ENCODE assay signal across 18 cellular contexts in genomic region chr6:6857528-6857927, GRCh38.
DNase-seq lines count a peak whose midpoint lies in the region; ATAC-seq, FAIRE-seq and TF ChIP-seq lines count a peak whose summit lies in the region.
"Had no signal": no experiment of that assay in that cellular context is flagged by ENCODE, and none has a peak within 500 bp of the region (broad histone marks: within the 10 kb centered on the region; RNA-seq: fewer than 3 reads in every experiment).

No MANE protein-coding gene starts in this region.

- H2BK15ac ChIP-seq in H1 (ENCODE audit: low read length), result no peak overlapping the region

- H3K56ac ChIP-seq in H1 (replicated peaks; ENCODE audit: insufficient read length, low read depth, low read length), result no peak overlapping the region

- no peak overlapping the region for H3K4me3 Mint-ChIP-seq in activated CD4-positive, alpha-beta memory T cell treated with anti-CD3 and anti-CD28 coated beads for 36 hours
- H3K4me3 Mint-ChIP-seq: endodermal cell had no signal

- intact Hi-C loops in sciatic nerve (cut with DNase I), result no loop called here
- intact Hi-C loops in activated CD4-positive, alpha-beta memory T cell treated with anti-CD3 and anti-CD28 coated beads for 36 hours (cut with micrococcal nuclease), result loop anchor here (2.0 to 10.0 kb wide), 5 partner anchors 19 to 229 kb away; no protein-coding TSS in a partner anchor

- peak overlapping the region in 2 of 10 experiments; percentile 6 to 46; a peak in 1 of 20 replicates for H3K4me3 ChIP-seq in BLaER1 treated with 17β-estradiol and CSF1 and Interleukin-3, amounts not matched to agents 10 nM and 100 nM
- H3K4me3 ChIP-seq in Peyer's patch (no peak overlapping the region), H1 (ENCODE audit: extremely low read depth in 1 of 4, insufficient read depth in 2 of 4, low read depth in 3 of 4, low read length in 4 of 4) (no peak overlapping the region)
- H3K4me3 ChIP-seq: pancreas, SJSA1 had no signal

- no peak overlapping the region for H4K91ac ChIP-seq in H1 (replicated peaks; ENCODE audit: insufficient read length, low read length)

- no peaks in the 10 kb centered on the region for H3K9me3 ChIP-seq in BLaER1 treated with 17β-estradiol and CSF1 and Interleukin-3, amounts not matched to agents 10 nM and 100 nM (replicated peaks in 1 of 11)
- H3K9me3 ChIP-seq in Peyer's patch (no peaks in the 10 kb centered on the region), H1 (ENCODE audit: insufficient read depth in 2 of 2, low read depth in 1 of 2, low read length in 1 of 2) (no peaks in the 10 kb centered on the region)
- H3K9me3 ChIP-seq: pancreas, SJSA1 had no signal

- H3K27me3 ChIP-seq in BLaER1 treated with 17β-estradiol and CSF1 and Interleukin-3, amounts not matched to agents 10 nM and 100 nM, result no peaks in the 10 kb centered on the region
- H3K27me3 ChIP-seq in Peyer's patch (no peaks in the 10 kb centered on the region), H1 (replicated peaks in 1 of 4; ENCODE audit: control insufficient read depth in 3 of 4, extremely low read depth in 1 of 4, insufficient read depth in 3 of 4, low read length in 3 of 4) (no peaks in the 10 kb centered on the region; a peak in 1 of 7 replicates)
- H3K27me3 ChIP-seq: pancreas, SJSA1 had no signal

- no peaks in the 10 kb centered on the region for H3K36me3 Mint-ChIP-seq in activated CD4-positive, alpha-beta memory T cell treated with anti-CD3 and anti-CD28 coated beads for 36 hours

- no peaks in the 10 kb centered on the region for H3K27me3 Mint-ChIP-seq in activated CD4-positive, alpha-beta memory T cell treated with anti-CD3 and anti-CD28 coated beads for 36 hours

- H3K79me2 ChIP-seq in H1 (ENCODE audit: control insufficient read depth in 1 of 2, insufficient read depth in 2 of 2, low read length in 2 of 2), result no peaks in the 10 kb centered on the region

- FAIRE-seq in H1 (lab: Jason Lieb, UNC), result no peak
- FAIRE-seq: pancreas had no signal

- no peak overlapping the region for H3K4ac ChIP-seq in H1 (replicated peaks; ENCODE audit: insufficient read length, low read depth, low read length)

- peaks cover 34 to 74% (median 41%) of the 10 kb centered on the region in 10 experiments for H3K4me1 ChIP-seq in BLaER1 treated with 17β-estradiol and CSF1 and Interleukin-3, amounts not matched to agents 10 nM and 100 nM
- H3K4me1 ChIP-seq in Peyer's patch (peaks cover 0 to 19% (median 5%) of the 10 kb centered on the region in 4 donors), H1 (replicated peaks in 1 of 4; ENCODE audit: control insufficient read depth in 3 of 4, insufficient read depth in 4 of 4, low read length in 3 of 4) (peaks cover 6 to 14% (median 11%) of the 10 kb centered on the region in 4 experiments)
- H3K4me1 ChIP-seq: SJSA1 had no signal

- POLR2A ChIA-PET in H1 (lab: Charles Lee; ENCODE audit: partially characterized antibody), result interaction anchor here (1.3 kb wide), 1 partner anchor 8 kb away, joined by 3 read pairs; no protein-coding TSS in a partner anchor
- POLR2A ChIA-PET in activated CD4-positive, alpha-beta memory T cell treated with anti-CD3 and anti-CD28 coated beads for 36 hours (lab: Charles Lee), result no interaction called here

- no peak overlapping the region for H4K8ac ChIP-seq in H1 (ENCODE audit: extremely low read depth, insufficient read depth, low read length)

- H3K36me3 ChIP-seq in BLaER1 treated with 17β-estradiol and CSF1 and Interleukin-3, amounts not matched to agents 10 nM and 100 nM, result no peaks in the 10 kb centered on the region
- no peaks in the 10 kb centered on the region for H3K36me3 ChIP-seq in Peyer's patch
- H3K36me3 ChIP-seq in H1 (ENCODE audit: control insufficient read depth in 2 of 4, insufficient read depth in 4 of 4, low read length in 3 of 4), result no peaks in the 10 kb centered on the region
- H3K36me3 ChIP-seq: pancreas, SJSA1 had no signal

- H3K27ac ChIP-seq in BLaER1 treated with 17β-estradiol and CSF1 and Interleukin-3, amounts not matched to agents 10 nM and 100 nM, result peak overlapping the region; percentile 55 to 91 (median 78); a peak in 19 of 22 replicates
- peak overlapping the region in 3 of 4 donors; percentile 63 to 77 (median 68) for H3K27ac ChIP-seq in Peyer's patch
- H3K27ac ChIP-seq in H1 (ENCODE audit: low read depth, low read length), result no peak overlapping the region
- H3K27ac ChIP-seq: SJSA1 had no signal

- peak overlapping the region; percentile 83 for H2AFZ ChIP-seq in H1 (ENCODE audit: low read length)

- H3K23ac ChIP-seq in H1 (ENCODE audit: insufficient read length), result no peak overlapping the region

- no peak for TF ChIP-seq EP300 in H1 (IDR thresholded peaks at IDR 0.05; ENCODE audit: borderline replicate concordance in 1 of 2, low read depth in 2 of 2, low read length in 2 of 2)

- 87% methylated on average over 5 of the region's 5 CpGs; no CpG with 5 or more reads in 1 of the 2 experiments for WGBS in H1 (ENCODE audit: extremely low coverage in 1 of 2, insufficient coverage in 1 of 2, insufficient read length in 1 of 2, insufficient replicate concordance in 2 of 2, low coverage in 1 of 2, low lambda C conversion rate in 2 of 2, missing lambda C conversion rate in 1 of 2), 2 experiments

- peak overlapping the region in 7 of 11 experiments; percentile 3 to 79 (median 68); a peak in 11 of 22 replicates for H3K9ac ChIP-seq in BLaER1 treated with 17β-estradiol and CSF1 and Interleukin-3, amounts not matched to agents 10 nM and 100 nM
- no peak overlapping the region; a peak in 1 of 7 replicates for H3K9ac ChIP-seq in H1 (replicated peaks in 1 of 4; ENCODE audit: extremely low read depth in 1 of 4, low read depth in 3 of 4, low read length in 3 of 4)

- H3K27ac Mint-ChIP-seq in activated CD4-positive, alpha-beta memory T cell treated with anti-CD3 and anti-CD28 coated beads for 36 hours, result no peak overlapping the region
- H3K27ac Mint-ChIP-seq: endodermal cell had no signal

- peak overlapping the region; percentile 83 to 97 (median 91) for H3K4me2 ChIP-seq in BLaER1 treated with 17β-estradiol and CSF1 and Interleukin-3, amounts not matched to agents 10 nM and 100 nM
- H3K4me2 ChIP-seq in H1 (ENCODE audit: insufficient read depth in 1 of 2, low read depth in 2 of 2, low read length in 2 of 2), result peak overlapping the region; percentile 50 to 52; a peak in 2 of 4 replicates

- no peak overlapping the region for H2BK120ac ChIP-seq in H1 (replicated peaks; ENCODE audit: low read depth, low read length)

- no peak for TF ChIP-seq RAD21 in H1 (IDR thresholded peaks at IDR 0.05 in 1 of 2, conservative IDR thresholded peaks at IDR 0.05 in 1 of 2; ENCODE audit: low read depth in 2 of 2, low read length in 2 of 2)

- no peaks in the 10 kb centered on the region; the same call in 1 of the 2 replicates for H3K23me2 ChIP-seq in H1 (ENCODE audit: low read depth, low read length)

- H3K9me3 Mint-ChIP-seq in activated CD4-positive, alpha-beta memory T cell treated with anti-CD3 and anti-CD28 coated beads for 36 hours, result no peaks in the 10 kb centered on the region
- H3K9me3 Mint-ChIP-seq: activated T-cell treated with anti-CD3 and anti-CD28 coated beads, Interleukin-2, amount 50 U/mL, for 4 hours; endodermal cell had no signal

- H3K4me1 Mint-ChIP-seq in activated CD4-positive, alpha-beta memory T cell treated with anti-CD3 and anti-CD28 coated beads for 36 hours (ENCODE audit: low read depth), result peaks cover 28% of the 10 kb centered on the region

- CTCF ChIA-PET in H1 (lab: Charles Lee; ENCODE audit: partially characterized antibody), result interaction anchor here (0.8 to 1.5 kb wide), 5 partner anchors 12 to 163 kb away, joined by 3 to 4 read pairs (median 3); no protein-coding TSS in a partner anchor
- CTCF ChIA-PET in activated CD4-positive, alpha-beta memory T cell treated with anti-CD3 and anti-CD28 coated beads for 36 hours (lab: Charles Lee), result interaction anchor here (1.3 kb wide), 1 partner anchor 99 kb away, joined by 4 read pairs; no protein-coding TSS in a partner anchor

- H2BK5ac ChIP-seq in H1 (ENCODE audit: low read depth, low read length), result no peak overlapping the region

- peak overlapping the region; percentile 21; the same call in 1 of the 2 replicates for H3K18ac ChIP-seq in H1 (ENCODE audit: extremely low read depth, low read length)

- TF ChIP-seq CTCF in Peyer's patch (IDR thresholded peaks at IDR 0.05) (no peak), H1 (IDR thresholded peaks at IDR 0.05; ENCODE audit: control extremely low read depth in 1 of 3, insufficient read depth in 1 of 3, low read depth in 1 of 3, low read length in 3 of 3) (no peak)

- no peaks in the 10 kb centered on the region for H4K20me1 ChIP-seq in BLaER1 treated with 17β-estradiol and CSF1 and Interleukin-3, amounts not matched to agents 10 nM and 100 nM
- no peaks in the 10 kb centered on the region for H4K20me1 ChIP-seq in H1 (replicated peaks in 1 of 2; ENCODE audit: control insufficient read depth in 1 of 2, insufficient read depth in 2 of 2, low read length in 2 of 2)

- TF ChIP-seq POLR2A in Peyer's patch (IDR thresholded peaks at IDR 0.05), result no peak
- TF ChIP-seq POLR2A in H1 (IDR thresholded peaks at IDR 0.05; ENCODE audit: control extremely low read depth in 1 of 2, low read depth in 2 of 2, low read length in 2 of 2), result no peak

- H4K5ac ChIP-seq in H1 (ENCODE audit: insufficient read length, low read depth, low read length), result no peak overlapping the region

- H3K14ac ChIP-seq in H1 (ENCODE audit: insufficient read length), result no peak overlapping the region

- DNase-seq in Peyer's patch, result no peak
- DNase-seq in H1 (ENCODE audit: low read depth in 1 of 2, low spot score in 2 of 2), result no peak
- no peak for DNase-seq in sciatic nerve (ENCODE audit: low spot score)
- no peak for DNase-seq in activated CD4-positive, alpha-beta memory T cell treated with anti-CD3 and anti-CD28 coated beads for 36 hours
- DNase-seq in NCI-H510A (lab: John Stamatoyannopoulos, UW), result no peak
- DNase-seq: activated CD4-positive, alpha-beta T cell treated with anti-CD3 and anti-CD28 coated beads, Interleukin-2, amount 50 U/mL, for 1 hour; activated T-cell treated with anti-CD3 and anti-CD28 coated beads, Interleukin-2, amount 50 U/mL, for 4 hours; central memory CD4-positive, alpha-beta T cell; KG1; NCI-H1436 treated with DMSO at 0.1 percent for 48 hours; stimulated activated naive CD4-positive, alpha-beta T cell; T1000 had no signal

- ATAC-seq in sciatic nerve, result peak; percentile 18
- no peak for ATAC-seq in HG02981 (IDR thresholded peaks at IDR 0.05; ENCODE audit: unreplicated experiment)
- ATAC-seq in HG02642 (IDR thresholded peaks at IDR 0.05; ENCODE audit: poor library complexity, unreplicated experiment), result no peak

- no peak overlapping the region for H2AK5ac ChIP-seq in H1 (ENCODE audit: low read depth, low read length)

- peak overlapping the region; percentile 9; the same call in 1 of the 2 replicates for H2BK20ac ChIP-seq in H1 (ENCODE audit: low read length)

- H2BK12ac ChIP-seq in H1 (ENCODE audit: low read depth, low read length), result peak overlapping the region; percentile 93; the same call in 1 of the 2 replicates

- H3K79me1 ChIP-seq in H1 (ENCODE audit: low read depth, low read length), result no peaks in the 10 kb centered on the region; the same call in 1 of the 2 replicates

TF ChIP-seq in H1, 55 proteins besides CTCF, POLR2A, EP300 and RAD21 (continues in another document):
- TF ChIP-seq CTBP2 (IDR thresholded peaks at IDR 0.05; ENCODE audit: borderline replicate concordance, insufficient read depth, insufficient read length, low read length), result no peak
- TF ChIP-seq GABPA (IDR thresholded peaks at IDR 0.05; ENCODE audit: borderline replicate concordance, insufficient read depth, low read length), result no peak
- no peak for TF ChIP-seq CBX5 (IDR thresholded peaks at IDR 0.05; ENCODE audit: low read depth, low read length)

Comparison
In these comparisons a context has a peak if more than half of its experiments do, and no peak if none do; other contexts are left out.
1. H3K9ac ChIP-seq: peak in BLaER1 treated with 17β-estradiol and CSF1 and Interleukin-3, amounts not matched to agents 10 nM and 100 nM (7 of 11); none in H1 (0 of 4).